Comparison of ENCODE assay signal across 29 cellular contexts in the genomic region with DNA sequence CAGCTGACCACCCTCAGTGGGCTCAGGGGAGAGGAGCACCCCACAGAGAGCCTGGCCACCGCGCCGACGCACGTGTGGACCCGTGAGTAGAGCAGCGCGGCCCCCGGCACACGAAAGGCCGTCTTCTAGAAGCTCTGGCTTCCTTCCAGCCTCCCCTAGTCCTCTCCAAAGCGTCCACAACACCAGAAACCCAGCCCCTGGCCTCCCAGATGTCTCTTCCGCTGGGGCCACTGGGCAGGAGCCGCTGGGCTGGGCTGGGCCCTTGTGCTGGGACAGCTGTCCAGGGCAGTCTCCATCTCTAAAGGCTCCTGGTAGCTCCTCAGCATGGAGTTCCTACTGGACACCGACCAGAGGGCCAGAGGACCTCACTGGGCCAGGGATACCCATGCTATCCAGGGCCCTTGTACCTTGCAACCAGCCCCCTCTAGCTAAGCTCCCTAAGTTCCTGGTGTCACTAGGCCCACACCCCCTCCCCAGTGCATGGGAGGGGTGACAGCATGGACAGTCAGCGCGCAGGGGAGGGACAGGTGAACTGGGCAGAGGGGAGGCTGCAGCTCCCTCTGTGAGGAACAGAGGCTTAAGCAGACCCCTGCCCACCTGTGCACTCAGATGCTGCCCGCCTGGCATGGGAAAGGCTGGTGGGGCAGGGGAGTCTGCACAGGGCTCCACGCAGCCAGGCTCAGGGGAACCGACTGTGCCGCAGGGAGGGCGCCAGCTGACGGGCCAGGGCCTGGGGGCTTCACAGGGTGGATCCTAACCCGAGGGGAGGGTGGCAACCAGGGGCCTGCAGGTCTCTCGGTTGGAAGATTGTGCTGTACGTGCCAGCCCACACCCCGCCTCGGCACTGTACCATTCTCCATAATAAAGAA.
"Had no signal": no experiment of that assay in that cellular context is flagged by ENCODE, and none has a peak within 500 bp of the region (broad histone marks: within the 10 kb centered on the region; RNA-seq: fewer than 3 reads in every experiment).

No MANE protein-coding gene starts in this region.

- H3K4me1 ChIP-seq: breast epithelium, gastrocnemius medialis had no signal

- DNase-seq: activated CD4-positive, alpha-beta T cell treated with anti-CD3 and anti-CD28 coated beads for 48 hours; activated CD4-positive, CD25-positive, alpha-beta regulatory T cell; activated CD8-positive, alpha-beta T cell treated with anti-CD3 and anti-CD28 coated beads for 36 hours; activated naive CD4-positive, alpha-beta T cell treated with anti-CD3 and anti-CD28 coated beads for 36 hours; activated naive CD8-positive, alpha-beta T cell treated with anti-CD3 and anti-CD28 coated beads, Interleukin-2, amount 10 ng/mL, durations not matched to agents 7 days and 5 days; activated T-cell treated with anti-CD3 and anti-CD28 coated beads, Interleukin-2, amount 50 U/mL, for 1 hour; amniotic stem cell; effector memory CD8-positive, alpha-beta T cell; hippocampal formation; left colon; mesendoderm; mucosa of descending colon; nephron progenitor cell; occipital lobe; retina; stimulated activated CD4-positive, alpha-beta T cell treated with anti-CD3 and anti-CD28 coated beads, Interleukin-4, amount 100 ng/mL, for 24 hours; SW 1271; T-helper 17 cell had no signal

- H3K27ac ChIP-seq: breast epithelium, dorsolateral prefrontal cortex, esophagus muscularis mucosa, gastrocnemius medialis, SK-N-MC, tibial nerve had no signal

- H3K4me3 ChIP-seq: breast epithelium, dorsolateral prefrontal cortex, esophagus muscularis mucosa, gastrocnemius medialis, mucosa of descending colon, SK-N-MC, tibial nerve had no signal

- FAIRE-seq: colon had no signal

- H3K9me3 Mint-ChIP-seq: activated CD8-positive, alpha-beta T cell treated with anti-CD3 and anti-CD28 coated beads for 36 hours; activated naive CD4-positive, alpha-beta T cell treated with anti-CD3 and anti-CD28 coated beads for 36 hours; activated naive CD8-positive, alpha-beta T cell treated with anti-CD3 and anti-CD28 coated beads, Interleukin-2, amount 10 ng/mL, durations not matched to agents 7 days and 5 days; activated T-helper 17 cell treated with anti-CD3 and anti-CD28 coated beads, Interleukin-2, amount 50 U/mL, for 72 hours; central memory CD8-positive, alpha-beta T cell; effector memory CD8-positive, alpha-beta T cell; nephron progenitor cell; stimulated activated naive CD8-positive, alpha-beta T cell treated with anti-CD3 and anti-CD28 coated beads, Interleukin-15, Interleukin-2, amounts not matched to agents 100 ng/mL and 50 ng/mL, for 24 hours had no signal

- H3K36me3 ChIP-seq: breast epithelium had no signal

- H3K4me1 Mint-ChIP-seq: activated T-helper 17 cell treated with anti-CD3 and anti-CD28 coated beads, Interleukin-2, amount 50 U/mL, for 72 hours had no signal

- H3K27ac Mint-ChIP-seq: activated CD8-positive, alpha-beta T cell treated with anti-CD3 and anti-CD28 coated beads for 36 hours; activated naive CD4-positive, alpha-beta T cell treated with anti-CD3 and anti-CD28 coated beads for 36 hours; activated naive CD8-positive, alpha-beta T cell treated with anti-CD3 and anti-CD28 coated beads, Interleukin-2, amount 10 ng/mL, durations not matched to agents 7 days and 5 days; activated T-helper 17 cell treated with anti-CD3 and anti-CD28 coated beads, Interleukin-2, amount 50 U/mL, for 72 hours; effector memory CD8-positive, alpha-beta T cell; nephron progenitor cell; progenitor cell of endocrine pancreas; stimulated activated naive CD8-positive, alpha-beta T cell treated with anti-CD3 and anti-CD28 coated beads, Interleukin-15, Interleukin-2, amounts not matched to agents 100 ng/mL and 50 ng/mL, for 24 hours; T-helper 17 cell had no signal

- H3K4me3 Mint-ChIP-seq: activated CD8-positive, alpha-beta T cell treated with anti-CD3 and anti-CD28 coated beads for 36 hours; activated naive CD4-positive, alpha-beta T cell treated with anti-CD3 and anti-CD28 coated beads for 36 hours; activated naive CD8-positive, alpha-beta T cell treated with anti-CD3 and anti-CD28 coated beads, Interleukin-2, amount 10 ng/mL, durations not matched to agents 7 days and 5 days; activated T-helper 17 cell treated with anti-CD3 and anti-CD28 coated beads, Interleukin-2, amount 50 U/mL, for 72 hours; central memory CD8-positive, alpha-beta T cell; effector memory CD8-positive, alpha-beta T cell; nephron progenitor cell; stimulated activated naive CD8-positive, alpha-beta T cell treated with anti-CD3 and anti-CD28 coated beads, Interleukin-15, Interleukin-2, amounts not matched to agents 100 ng/mL and 50 ng/mL, for 24 hours; T-helper 17 cell had no signal

- H3K9me3 ChIP-seq: breast epithelium, esophagus muscularis mucosa, gastrocnemius medialis, mucosa of descending colon, tibial nerve had no signal

- H3K27me3 Mint-ChIP-seq: activated CD8-positive, alpha-beta T cell treated with anti-CD3 and anti-CD28 coated beads for 36 hours; activated naive CD8-positive, alpha-beta T cell treated with anti-CD3 and anti-CD28 coated beads, Interleukin-2, amount 10 ng/mL, durations not matched to agents 7 days and 5 days; activated T-helper 17 cell treated with anti-CD3 and anti-CD28 coated beads, Interleukin-2, amount 50 U/mL, for 72 hours; central memory CD8-positive, alpha-beta T cell; stimulated activated naive CD8-positive, alpha-beta T cell treated with anti-CD3 and anti-CD28 coated beads, Interleukin-15, Interleukin-2, amounts not matched to agents 100 ng/mL and 50 ng/mL, for 24 hours; T-helper 17 cell had no signal

- H3K27me3 ChIP-seq: breast epithelium, dorsolateral prefrontal cortex, gastrocnemius medialis, tibial nerve had no signal

- H3K36me3 Mint-ChIP-seq: activated naive CD8-positive, alpha-beta T cell treated with anti-CD3 and anti-CD28 coated beads, Interleukin-2, amount 10 ng/mL, durations not matched to agents 7 days and 5 days had no signal

- ATAC-seq: activated CD8-positive, alpha-beta T cell treated with anti-CD3 and anti-CD28 coated beads for 36 hours; activated T-helper 17 cell treated with anti-CD3 and anti-CD28 coated beads, Interleukin-2, amount 50 U/mL, for 72 hours; effector memory CD8-positive, alpha-beta T cell; gastrocnemius medialis; mucosa of descending colon; T-helper 17 cell had no signal
